In the genomic region with DNA sequence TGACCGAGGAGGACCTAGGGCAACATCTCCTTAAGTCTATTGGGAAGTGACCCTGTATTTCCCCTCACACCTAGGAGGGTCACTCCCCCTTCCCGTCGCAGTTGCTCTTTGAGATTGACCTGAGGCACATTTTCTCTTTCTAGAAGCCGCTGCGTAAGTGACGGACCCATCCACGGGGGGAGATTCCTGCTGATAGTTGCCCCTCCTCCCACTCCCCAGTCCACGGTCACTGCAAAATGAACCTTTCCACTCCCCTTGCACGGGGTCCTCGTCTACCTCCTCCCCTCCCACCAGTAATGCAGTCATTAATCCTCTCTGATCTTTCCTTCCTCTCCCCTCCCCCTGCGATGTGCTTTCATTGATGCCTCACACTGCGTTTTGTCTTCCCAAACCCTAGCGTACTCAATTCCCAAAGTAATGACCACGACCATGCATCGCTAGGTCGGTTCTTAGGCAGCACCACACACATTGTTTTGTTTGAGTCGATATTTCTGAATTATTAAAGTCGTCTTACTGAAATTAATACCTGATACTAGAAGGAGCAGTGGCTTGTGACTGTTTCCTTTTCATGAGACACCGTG, we compare ENCODE assay signal across 8 cellular contexts. TPM values are rescaled to one million over a fixed set of nuclear protein-coding genes. Genes with fewer than 3 reads are reported as not detected.
DNase-seq lines count a peak whose midpoint lies in the region; ATAC-seq and TF ChIP-seq lines count a peak whose summit lies in the region.

No MANE protein-coding gene starts in this region.

- H3K36me3 Mint-ChIP-seq in activated B cell treated with CpG ODN at 0.5 μM for 24 hours (ENCODE audit: low read depth): peaks cover 18% of the 10 kb centered on the region
- H3K36me3 Mint-ChIP-seq in effector memory CD8-positive, alpha-beta T cell (ENCODE audit: insufficient read depth): peaks cover 18% of the 10 kb centered on the region
- H3K36me3 Mint-ChIP-seq in stimulated activated naive B cell treated with anti-CD40 and anti-IgM and Interleukin-4, amounts not matched to agents 10 μg/mL and 1 μg/mL and 100 μg/mL, for 72 hours: peaks cover 3 to 13% of the 10 kb centered on the region in 2 donors

- DNase-seq in NK-92 treated with Interleukin-12 subunit alpha and Interleukin-12 subunit beta, amount 100 ng/mL, for 24 hours (lab: John Stamatoyannopoulos, UW): peak; percentile 19
- DNase-seq in NK-92 (lab: John Stamatoyannopoulos, UW; ENCODE audit: unreplicated experiment): no peak
- peak; percentile 10 for DNase-seq in MV-4-11 (lab: John Stamatoyannopoulos, UW)
- peak; percentile 22 for DNase-seq in activated B cell treated with CpG ODN at 0.5 μM for 24 hours
- peak; percentile 6 to 28 (median 7) for DNase-seq in effector memory CD8-positive, alpha-beta T cell
- DNase-seq in medulla oblongata (ENCODE audit: extremely low spot score): peak; percentile 75
- DNase-seq in stimulated activated naive B cell treated with anti-CD40 and anti-IgM and Interleukin-4, amounts not matched to agents 10 μg/mL and 1 μg/mL and 100 μg/mL, for 72 hours: peak; percentile 11

- H3K27me3 Mint-ChIP-seq in activated B cell treated with CpG ODN at 0.5 μM for 24 hours: peaks cover 8% of the 10 kb centered on the region
- H3K27me3 Mint-ChIP-seq in effector memory CD8-positive, alpha-beta T cell: peaks cover 0 to 6% of the 10 kb centered on the region in 2 donors
- H3K27me3 Mint-ChIP-seq in stimulated activated naive B cell treated with anti-CD40 and anti-IgM and Interleukin-4, amounts not matched to agents 10 μg/mL and 1 μg/mL and 100 μg/mL, for 72 hours: peaks cover 8 to 21% of the 10 kb centered on the region in 2 donors

- peak overlapping the region; percentile 93 for H3K4me3 Mint-ChIP-seq in activated B cell treated with CpG ODN at 0.5 μM for 24 hours
- peak overlapping the region; percentile 92 to 98 for H3K4me3 Mint-ChIP-seq in effector memory CD8-positive, alpha-beta T cell
- peak overlapping the region; percentile 93 to 99 for H3K4me3 Mint-ChIP-seq in stimulated activated naive B cell treated with anti-CD40 and anti-IgM and Interleukin-4, amounts not matched to agents 10 μg/mL and 1 μg/mL and 100 μg/mL, for 72 hours

- no peak for TF ChIP-seq CTCF in activated B cell treated with CpG ODN at 0.5 μM for 24 hours (IDR thresholded peaks at IDR 0.05)

- peaks cover 48% of the 10 kb centered on the region for H3K4me1 Mint-ChIP-seq in activated B cell treated with CpG ODN at 0.5 μM for 24 hours
- peaks cover 29 to 47% of the 10 kb centered on the region in 2 donors for H3K4me1 Mint-ChIP-seq in effector memory CD8-positive, alpha-beta T cell (ENCODE audit: low read depth in 2 of 2)
- peaks cover 12 to 34% of the 10 kb centered on the region in 2 donors for H3K4me1 Mint-ChIP-seq in stimulated activated naive B cell treated with anti-CD40 and anti-IgM and Interleukin-4, amounts not matched to agents 10 μg/mL and 1 μg/mL and 100 μg/mL, for 72 hours

- CTCF ChIA-PET in activated B cell treated with CpG ODN at 0.5 μM for 24 hours (lab: Charles Lee): no interaction called here

- peak overlapping the region; percentile 89 for H3K27ac Mint-ChIP-seq in activated B cell treated with CpG ODN at 0.5 μM for 24 hours
- peak overlapping the region; percentile 94 to 99 for H3K27ac Mint-ChIP-seq in effector memory CD8-positive, alpha-beta T cell
- H3K27ac Mint-ChIP-seq in stimulated activated naive B cell treated with anti-CD40 and anti-IgM and Interleukin-4, amounts not matched to agents 10 μg/mL and 1 μg/mL and 100 μg/mL, for 72 hours: peak overlapping the region; percentile 97

- intact Hi-C loops in activated B cell treated with CpG ODN at 0.5 μM for 24 hours (cut with micrococcal nuclease): loop anchor here (1.0 to 10.0 kb wide), 9 partner anchors 15 to 1188 kb away; a partner anchor contains a TSS

- ATAC-seq in HG02588 (IDR thresholded peaks at IDR 0.05; ENCODE audit: unreplicated experiment): peak; percentile 28
- peak; percentile 15 for ATAC-seq in activated B cell treated with CpG ODN at 0.5 μM for 24 hours (ENCODE audit: low read depth)
- peak; percentile 12 for ATAC-seq in effector memory CD8-positive, alpha-beta T cell (replicated peaks)
- peak; percentile 38 to 39 for ATAC-seq in stimulated activated naive B cell treated with anti-CD40 and anti-IgM and Interleukin-4, amounts not matched to agents 10 μg/mL and 1 μg/mL and 100 μg/mL, for 72 hours (replicated peaks)

- POLR2A ChIA-PET in activated B cell treated with CpG ODN at 0.5 μM for 24 hours (lab: Charles Lee): interaction anchor here (1.0 to 2.9 kb wide), 2 partner anchors 81 to 138 kb away, joined by 3 to 40 read pairs; a partner anchor contains a TSS

- H3K9me3 Mint-ChIP-seq in activated B cell treated with CpG ODN at 0.5 μM for 24 hours: no peaks in the 10 kb centered on the region
- no peaks in the 10 kb centered on the region for H3K9me3 Mint-ChIP-seq in effector memory CD8-positive, alpha-beta T cell
- no peaks in the 10 kb centered on the region for H3K9me3 Mint-ChIP-seq in stimulated activated naive B cell treated with anti-CD40 and anti-IgM and Interleukin-4, amounts not matched to agents 10 μg/mL and 1 μg/mL and 100 μg/mL, for 72 hours

RNA-seq across cellular contexts. Expression of a gene that starts 0.8 kb away (rescaled TPM):
- 80.9 and 98.5 TPM in 2 replicates for total RNA-seq in activated B cell treated with CpG ODN at 0.5 μM for 24 hours
